ENCODE assay signal across 34 cellular contexts in the genomic region with DNA sequence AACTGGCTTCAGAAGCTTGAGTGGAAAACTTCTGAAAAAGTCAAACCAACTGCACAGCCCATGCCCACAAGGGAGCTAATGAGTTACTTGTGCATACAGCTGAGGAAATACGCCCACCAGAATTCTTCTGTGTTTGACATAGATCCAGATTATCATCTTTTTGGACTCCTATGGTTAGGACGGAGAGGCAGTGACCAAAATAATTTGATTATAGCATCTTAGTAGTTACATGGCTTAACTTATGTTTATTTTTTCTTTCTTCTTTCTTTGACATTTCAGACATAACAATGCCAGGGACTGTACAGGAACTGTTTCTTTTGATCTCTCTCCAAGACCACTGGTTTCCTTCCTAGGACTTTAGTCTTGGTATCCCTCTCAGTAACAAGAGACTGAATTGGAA.
"Had no signal": no experiment of that assay in that cellular context is flagged by ENCODE, and none has a peak within 500 bp of the region (broad histone marks: within the 10 kb centered on the region; RNA-seq: fewer than 3 reads in every experiment).

No MANE protein-coding gene starts in this region.

- FAIRE-seq: colon had no signal

- H3K9me3 Mint-ChIP-seq: activated CD8-positive, alpha-beta T cell treated with anti-CD3 and anti-CD28 coated beads for 36 hours; activated T-cell treated with anti-CD3 and anti-CD28 coated beads, Interleukin-2, amount 50 U/mL, for 4 hours; activated T-helper 17 cell treated with anti-CD3 and anti-CD28 coated beads, Interleukin-2, amount 50 U/mL, for 72 hours; effector memory CD8-positive, alpha-beta T cell; T-helper 2 cell treated with Interferon-gamma antibody and Interleukin-4, amounts not matched to agents 5 μg/mL and 100 μg/mL, for 36 hours had no signal

- H3K9me3 ChIP-seq: adrenal gland, body of pancreas, esophagus muscularis mucosa, gastroesophageal sphincter, heart right ventricle had no signal

- H3K27me3 ChIP-seq: adrenal gland, body of pancreas, esophagus muscularis mucosa, gastroesophageal sphincter, heart right ventricle had no signal

- H3K27ac ChIP-seq: adrenal gland, body of pancreas, esophagus muscularis mucosa, gastroesophageal sphincter, heart right ventricle, WERI-Rb-1 had no signal

- DNase-seq: activated B cell treated with CpG ODN at 0.5 μM for 24 hours; activated CD4-positive, alpha-beta T cell treated with anti-CD3 and anti-CD28 coated beads for 48 hours; activated CD4-positive, alpha-beta T cell treated with anti-CD3 and anti-CD28 coated beads, Interleukin-2, amount 50 U/mL, for 1 hour; activated CD4-positive, alpha-beta T cell treated with anti-CD3 and anti-CD28 coated beads, Interleukin-2, amount 50 U/mL, for 48 hours; activated CD8-positive, alpha-beta memory T cell treated with anti-CD3 and anti-CD28 coated beads for 24 hours; activated CD8-positive, alpha-beta T cell treated with anti-CD3 and anti-CD28 coated beads for 36 hours; activated effector memory CD4-positive, alpha-beta T cell treated with Interleukin-2 at 50 U/mL for 16 hours; activated gamma-delta T cell treated with Interleukin-2 at 50 U/mL for 16 hours; activated naive CD4-positive, alpha-beta T cell treated with anti-CD3 and anti-CD28 coated beads, Interleukin-2, amount 50 U/mL, for 16 hours; activated naive CD4-positive, alpha-beta T cell treated with Interleukin-2 at 50 U/mL for 16 hours; activated T-cell treated with anti-CD3 and anti-CD28 coated beads, Interleukin-2, amount 50 U/mL, for 4 hours; adrenal gland; amygdala; aorta; body of pancreas; caudate nucleus; cortex of kidney; dermis blood vessel endothelial cell; effector CD4-positive, alpha-beta T cell; effector memory CD8-positive, alpha-beta T cell; erythroblast; foreskin melanocyte; heart right ventricle; T-helper 1 cell; T-helper 17 cell; T1000; WERI-Rb-1 had no signal

- ATAC-seq: activated CD4-positive, CD25-positive, alpha-beta regulatory T cell treated with anti-CD3 and anti-CD28 coated beads, Interleukin-2, amount 50 U/mL, for 24 hours; activated CD8-positive, alpha-beta T cell treated with anti-CD3 and anti-CD28 coated beads for 36 hours; activated T-cell treated with anti-CD3 and anti-CD28 coated beads, Interleukin-2, amount 50 U/mL, for 4 hours; activated T-helper 17 cell treated with anti-CD3 and anti-CD28 coated beads, Interleukin-2, amount 50 U/mL, for 72 hours; body of pancreas; effector memory CD8-positive, alpha-beta T cell; gastroesophageal sphincter; heart right ventricle; T-helper 17 cell had no signal

- H3K4me3 ChIP-seq: adrenal gland, body of pancreas, esophagus muscularis mucosa, gastroesophageal sphincter, heart right ventricle had no signal

- H3K27ac Mint-ChIP-seq: activated B cell treated with CpG ODN at 0.5 μM for 24 hours; activated CD8-positive, alpha-beta T cell treated with anti-CD3 and anti-CD28 coated beads for 36 hours; activated naive CD8-positive, alpha-beta T cell; activated T-helper 17 cell treated with anti-CD3 and anti-CD28 coated beads, Interleukin-2, amount 50 U/mL, for 72 hours; effector memory CD8-positive, alpha-beta T cell; T-helper 17 cell; T-helper 2 cell treated with Interferon-gamma antibody and Interleukin-4, amounts not matched to agents 5 μg/mL and 100 μg/mL, for 36 hours had no signal

- H3K4me3 Mint-ChIP-seq: activated B cell treated with CpG ODN at 0.5 μM for 24 hours; activated CD8-positive, alpha-beta T cell treated with anti-CD3 and anti-CD28 coated beads for 36 hours; activated naive CD8-positive, alpha-beta T cell; activated T-cell treated with anti-CD3 and anti-CD28 coated beads, Interleukin-2, amount 50 U/mL, for 4 hours; activated T-helper 17 cell treated with anti-CD3 and anti-CD28 coated beads, Interleukin-2, amount 50 U/mL, for 72 hours; effector memory CD8-positive, alpha-beta T cell; T-helper 17 cell; T-helper 2 cell treated with Interferon-gamma antibody and Interleukin-4, amounts not matched to agents 5 μg/mL and 100 μg/mL, for 36 hours had no signal

- H3K4me1 ChIP-seq: adrenal gland, body of pancreas, esophagus muscularis mucosa, gastroesophageal sphincter, heart right ventricle had no signal

- H3K36me3 ChIP-seq: adrenal gland, esophagus muscularis mucosa, gastroesophageal sphincter, heart right ventricle, WERI-Rb-1 had no signal

- H3K36me3 Mint-ChIP-seq: activated naive CD8-positive, alpha-beta T cell had no signal

- H3K4me1 Mint-ChIP-seq: activated B cell treated with CpG ODN at 0.5 μM for 24 hours; activated T-helper 17 cell treated with anti-CD3 and anti-CD28 coated beads, Interleukin-2, amount 50 U/mL, for 72 hours; T-helper 17 cell had no signal

- H3K27me3 Mint-ChIP-seq: activated T-helper 17 cell treated with anti-CD3 and anti-CD28 coated beads, Interleukin-2, amount 50 U/mL, for 72 hours had no signal
